ENCODE assay signal across 9 cellular contexts in genomic region chr17:9987779-9988585, GRCh38.
DNase-seq lines count a peak whose midpoint lies in the region; ATAC-seq and TF ChIP-seq lines count a peak whose summit lies in the region.
"Had no signal": no experiment of that assay in that cellular context is flagged by ENCODE, and none has a peak within 500 bp of the region (broad histone marks: within the 10 kb centered on the region; RNA-seq: fewer than 3 reads in every experiment).

No MANE protein-coding gene starts in this region.

- H3K4me3 ChIP-seq in thoracic aorta: no peak overlapping the region

- no peak overlapping the region for H3K27ac Mint-ChIP-seq in activated CD8-positive, alpha-beta memory T cell treated with anti-CD3 and anti-CD28 coated beads, Interleukin-2, amount 10 ng/mL, durations not matched to agents 7 days and 5 days
- H3K27ac Mint-ChIP-seq: activated naive CD4-positive, alpha-beta T cell treated with anti-CD3 and anti-CD28 coated beads, Interleukin-2, amount 50 U/mL, for 24 hours had no signal

- H3K4me1 ChIP-seq in thoracic aorta (ENCODE audit: control insufficient read depth in 1 of 2, low read depth in 2 of 2): no peaks in the 10 kb centered on the region

- no peak overlapping the region for H3K4me3 Mint-ChIP-seq in activated CD8-positive, alpha-beta memory T cell treated with anti-CD3 and anti-CD28 coated beads, Interleukin-2, amount 10 ng/mL, durations not matched to agents 7 days and 5 days
- H3K4me3 Mint-ChIP-seq: activated naive CD4-positive, alpha-beta T cell treated with anti-CD3 and anti-CD28 coated beads, Interleukin-2, amount 50 U/mL, for 24 hours had no signal

- peak; percentile 68 for TF ChIP-seq CTCF in thoracic aorta (IDR thresholded peaks at IDR 0.05)

- no peaks in the 10 kb centered on the region for H3K36me3 ChIP-seq in thoracic aorta

- no peaks in the 10 kb centered on the region for H3K36me3 Mint-ChIP-seq in activated CD8-positive, alpha-beta memory T cell treated with anti-CD3 and anti-CD28 coated beads, Interleukin-2, amount 10 ng/mL, durations not matched to agents 7 days and 5 days
- H3K36me3 Mint-ChIP-seq: activated naive CD4-positive, alpha-beta T cell treated with anti-CD3 and anti-CD28 coated beads, Interleukin-2, amount 50 U/mL, for 24 hours had no signal

- no peaks in the 10 kb centered on the region for H3K9me3 ChIP-seq in thoracic aorta

- no peak for ATAC-seq in activated CD8-positive, alpha-beta memory T cell treated with anti-CD3 and anti-CD28 coated beads, Interleukin-2, amount 10 ng/mL, durations not matched to agents 7 days and 5 days
- ATAC-seq in thoracic aorta (ENCODE audit: insufficient number of reproducible peaks, low FRiP score, low read depth): no peak
- no peak for ATAC-seq in HG03521 (IDR thresholded peaks at IDR 0.05; ENCODE audit: unreplicated experiment)

- CTCF ChIA-PET in activated CD8-positive, alpha-beta memory T cell treated with anti-CD3 and anti-CD28 coated beads, Interleukin-2, amount 10 ng/mL, durations not matched to agents 7 days and 5 days (lab: Charles Lee): no interaction called here

- peak; percentile 69 for DNase-seq in activated CD8-positive, alpha-beta memory T cell treated with anti-CD3 and anti-CD28 coated beads for 24 hours
- DNase-seq in activated CD8-positive, alpha-beta memory T cell treated with anti-CD3 and anti-CD28 coated beads, Interleukin-2, amount 10 ng/mL, durations not matched to agents 7 days and 5 days: no peak
- DNase-seq in NAMALWA (ENCODE audit: low spot score): peak; percentile 41
- DNase-seq in astrocyte of the hippocampus (ENCODE audit: low read depth, low spot score): peak; percentile 52
- peak; percentile 48 for DNase-seq in inferior parietal cortex (ENCODE audit: extremely low spot score)
- no peak for DNase-seq in thoracic aorta (ENCODE audit: low spot score)
- DNase-seq in foreskin melanocyte: no peak

- H3K27me3 ChIP-seq in thoracic aorta (replicated peaks; ENCODE audit: insufficient read depth): no peaks in the 10 kb centered on the region

- H3K4me1 Mint-ChIP-seq in activated CD8-positive, alpha-beta memory T cell treated with anti-CD3 and anti-CD28 coated beads, Interleukin-2, amount 10 ng/mL, durations not matched to agents 7 days and 5 days: no peaks in the 10 kb centered on the region
- H3K4me1 Mint-ChIP-seq: activated naive CD4-positive, alpha-beta T cell treated with anti-CD3 and anti-CD28 coated beads, Interleukin-2, amount 50 U/mL, for 24 hours had no signal

- H3K9me3 Mint-ChIP-seq in activated CD8-positive, alpha-beta memory T cell treated with anti-CD3 and anti-CD28 coated beads, Interleukin-2, amount 10 ng/mL, durations not matched to agents 7 days and 5 days (ENCODE audit: low read depth): peaks cover 4% of the 10 kb centered on the region
- H3K9me3 Mint-ChIP-seq: activated naive CD4-positive, alpha-beta T cell treated with anti-CD3 and anti-CD28 coated beads, Interleukin-2, amount 50 U/mL, for 24 hours had no signal

- no peak overlapping the region for H3K27ac ChIP-seq in thoracic aorta

- H3K27me3 Mint-ChIP-seq in activated CD8-positive, alpha-beta memory T cell treated with anti-CD3 and anti-CD28 coated beads, Interleukin-2, amount 10 ng/mL, durations not matched to agents 7 days and 5 days: no peaks in the 10 kb centered on the region
- H3K27me3 Mint-ChIP-seq: activated naive CD4-positive, alpha-beta T cell treated with anti-CD3 and anti-CD28 coated beads, Interleukin-2, amount 50 U/mL, for 24 hours had no signal

Comparison
In these comparisons a context has a peak if more than half of its experiments do, and no peak if none do; other contexts are left out.
1. DNase-seq: peak in activated CD8-positive, alpha-beta memory T cell treated with anti-CD3 and anti-CD28 coated beads for 24 hours (single experiment), NAMALWA (single experiment), astrocyte of the hippocampus (single experiment) and inferior parietal cortex (single experiment); none in activated CD8-positive, alpha-beta memory T cell treated with anti-CD3 and anti-CD28 coated beads, Interleukin-2, amount 10 ng/mL, durations not matched to agents 7 days and 5 days (single experiment), thoracic aorta (single experiment) and foreskin melanocyte (single experiment).